In genomic region chr20:33004141-33004751, GRCh38 we compare ENCODE assay signal across 22 cellular contexts. TPM values are rescaled to one million over a fixed set of nuclear protein-coding genes. Genes with fewer than 3 reads are reported as not detected.
"Had no signal": no experiment of that assay in that cellular context is flagged by ENCODE, and none has a peak within 500 bp of the region (broad histone marks: within the 10 kb centered on the region; RNA-seq: fewer than 3 reads in every experiment).

SUN5 (minus strand) TSS chr20:33004433; CDS start chr20:33004340, 93 bp downstream.

- H3K27me3 ChIP-seq: heart left ventricle, right atrium auricular region, tibial nerve had no signal

- H3K36me3 ChIP-seq: heart left ventricle, right atrium auricular region, tibial nerve had no signal

- H3K4me3 Mint-ChIP-seq: nephron; stimulated activated memory B cell treated with anti-CD40 and anti-IgM and Interleukin-4, amounts not matched to agents 10 μg/mL and 1 μg/mL and 100 μg/mL, for 72 hours; stimulated activated naive CD8-positive, alpha-beta T cell treated with anti-CD3 and anti-CD28 coated beads, Interleukin-15, Interleukin-2, amounts not matched to agents 100 ng/mL and 50 ng/mL, for 24 hours had no signal

- H3K27ac Mint-ChIP-seq: nephron; stimulated activated memory B cell treated with anti-CD40 and anti-IgM and Interleukin-4, amounts not matched to agents 10 μg/mL and 1 μg/mL and 100 μg/mL, for 72 hours; stimulated activated naive CD8-positive, alpha-beta T cell treated with anti-CD3 and anti-CD28 coated beads, Interleukin-15, Interleukin-2, amounts not matched to agents 100 ng/mL and 50 ng/mL, for 24 hours had no signal

- H3K9me3 Mint-ChIP-seq: stimulated activated naive CD8-positive, alpha-beta T cell treated with anti-CD3 and anti-CD28 coated beads, Interleukin-15, Interleukin-2, amounts not matched to agents 100 ng/mL and 50 ng/mL, for 24 hours had no signal

- H3K9me3 ChIP-seq: mucosa of descending colon had no signal

- H3K27me3 Mint-ChIP-seq: stimulated activated memory B cell treated with anti-CD40 and anti-IgM and Interleukin-4, amounts not matched to agents 10 μg/mL and 1 μg/mL and 100 μg/mL, for 72 hours; stimulated activated naive CD8-positive, alpha-beta T cell treated with anti-CD3 and anti-CD28 coated beads, Interleukin-15, Interleukin-2, amounts not matched to agents 100 ng/mL and 50 ng/mL, for 24 hours had no signal

- H3K4me3 ChIP-seq: coronary artery, heart left ventricle, mucosa of descending colon, right atrium auricular region, tibial nerve had no signal

- H3K4me1 Mint-ChIP-seq: nephron had no signal

- H3K4me1 ChIP-seq: heart left ventricle, right atrium auricular region had no signal

- H3K27ac ChIP-seq: coronary artery, heart left ventricle, right atrium auricular region, tibial nerve had no signal

- ATAC-seq: heart left ventricle; left lobe of liver; mucosa of descending colon; stimulated activated memory B cell treated with anti-CD40 and anti-IgM and Interleukin-4, amounts not matched to agents 10 μg/mL and 1 μg/mL and 100 μg/mL, for 72 hours had no signal

- DNase-seq: effector CD4-positive, alpha-beta T cell; foreskin melanocyte; hippocampal formation; kidney glomerular epithelial cell; mammary epithelial cell; mucosa of descending colon; stimulated activated CD4-positive, alpha-beta T cell treated with anti-CD3 and anti-CD28 coated beads, Interleukin-4, amount 100 ng/mL, for 1 hour had no signal

RNA-seq across cellular contexts. Expression of gene SUN5, which starts in this region (rescaled TPM):
- total RNA-seq: chondrocyte, dermis microvascular lymphatic vessel endothelial cell, glomerular endothelial cell, heart left ventricle, left lobe of liver, lower leg skin, mammary epithelial cell, mucosa of descending colon, osteocyte, right atrium auricular region, temporal lobe, tibial nerve, ureter had no signal
